Comparison of ENCODE assay signal across 25 cellular contexts in genomic region chr2:226761195-226761583, GRCh38. TPM values are rescaled to one million over a fixed set of nuclear protein-coding genes. Genes with fewer than 3 reads are reported as not detected.
DNase-seq lines count a peak whose midpoint lies in the region; ATAC-seq, FAIRE-seq and TF ChIP-seq lines count a peak whose summit lies in the region.
"Had no signal": no experiment of that assay in that cellular context is flagged by ENCODE, and none has a peak within 500 bp of the region (broad histone marks: within the 10 kb centered on the region; RNA-seq: fewer than 3 reads in every experiment).

No MANE protein-coding gene starts in this region.

- 60% methylated on average over 2 of the region's 2 CpGs for WGBS in HepG2 (ENCODE audit: low lambda C conversion rate)

- no peaks in the 10 kb centered on the region for H3K27me3 Mint-ChIP-seq in MCF 10A (ENCODE audit: insufficient read depth, unreplicated experiment)
- H3K27me3 Mint-ChIP-seq in activated T-helper 17 cell treated with anti-CD3 and anti-CD28 coated beads, Interleukin-2, amount 50 U/mL, for 72 hours = no peaks in the 10 kb centered on the region
- H3K27me3 Mint-ChIP-seq: activated naive CD4-positive, alpha-beta T cell treated with anti-CD3 and anti-CD28 coated beads, Interleukin-2, amount 50 U/mL, for 24 hours had no signal

- POLR2A ChIA-PET in MCF 10A (lab: Yijun Ruan, JAX) (interaction anchor here (0.6 to 3.5 kb wide), 7 partner anchors 10 to 242 kb away, joined by 3 to 9 read pairs (median 3); no protein-coding TSS in a partner anchor), HepG2 (lab: Yijun Ruan, JAX) (interaction anchor here (0.8 to 2.5 kb wide), 11 partner anchors 9 to 177 kb away, joined by 3 to 18 read pairs (median 5); partner anchors contain the start of gene IRS1)

- BruUV-seq in MCF 10A (replicated peaks; lab: Mats Ljungman, UMichigan) (no TSS peak), HepG2 (replicated peaks; lab: Mats Ljungman, UMichigan) (no TSS peak)

- peak overlapping the region; percentile 56 for H3K4me2 ChIP-seq in HepG2 (ENCODE audit: low read depth, low read length)
- H3K4me2 ChIP-seq: PC-9 had no signal

- H3K27me3 ChIP-seq in breast epithelium = no peaks in the 10 kb centered on the region
- H3K27me3 ChIP-seq in ascending aorta = no peaks in the 10 kb centered on the region
- no peaks in the 10 kb centered on the region for H3K27me3 ChIP-seq in HepG2 (ENCODE audit: control insufficient read depth in 1 of 2, insufficient read depth in 2 of 2, low read length in 2 of 2)
- H3K27me3 ChIP-seq in subcutaneous abdominal adipose tissue (ENCODE audit: control insufficient read depth in 5 of 5, insufficient read depth in 4 of 5, low read length in 5 of 5) = no peaks in the 10 kb centered on the region
- H3K27me3 ChIP-seq: BE2C, pancreas, transverse colon had no signal

- peaks cover 13% of the 10 kb centered on the region for H3K79me2 ChIP-seq in HepG2 (ENCODE audit: insufficient read depth, low read length)

- H3K9me3 ChIP-seq in breast epithelium (no peaks in the 10 kb centered on the region), ascending aorta (no peaks in the 10 kb centered on the region), HepG2 (ENCODE audit: low read length) (no peaks in the 10 kb centered on the region), subcutaneous abdominal adipose tissue (ENCODE audit: control insufficient read depth in 5 of 5, low read length in 5 of 5) (peaks cover 0 to 2% (median 0%) of the 10 kb centered on the region in 5 donors)
- H3K9me3 ChIP-seq: BE2C, pancreas, transverse colon had no signal

- H3K9me3 Mint-ChIP-seq in MCF 10A (ENCODE audit: unreplicated experiment) = no peaks in the 10 kb centered on the region
- peaks cover 4% of the 10 kb centered on the region for H3K9me3 Mint-ChIP-seq in activated T-helper 17 cell treated with anti-CD3 and anti-CD28 coated beads, Interleukin-2, amount 50 U/mL, for 72 hours

- no peak overlapping the region for H2AFZ ChIP-seq in HepG2 (ENCODE audit: low read length)
- H2AFZ ChIP-seq: PC-9 had no signal

- CTCF ChIA-PET in MCF 10A (lab: Yijun Ruan, JAX) = interaction anchor here (0.8 to 1.5 kb wide), 2 partner anchors 28 to 43 kb away, joined by 3 to 7 read pairs; no protein-coding TSS in a partner anchor
- CTCF ChIA-PET in HepG2 (lab: Yijun Ruan, JAX; ENCODE audit: low intra/inter-chr PET ratio, low total read pairs) = no interaction called here

- H3K9ac ChIP-seq in HepG2 (ENCODE audit: insufficient read depth, low read depth, low read length) = no peak overlapping the region
- no peak overlapping the region for H3K9ac ChIP-seq in subcutaneous abdominal adipose tissue (ENCODE audit: low read length in 5 of 5)

- no peak overlapping the region for H3K27ac Mint-ChIP-seq in MCF 10A (ENCODE audit: low read depth, unreplicated experiment)
- no peak overlapping the region for H3K27ac Mint-ChIP-seq in activated T-helper 17 cell treated with anti-CD3 and anti-CD28 coated beads, Interleukin-2, amount 50 U/mL, for 72 hours
- H3K27ac Mint-ChIP-seq: activated naive CD4-positive, alpha-beta T cell treated with anti-CD3 and anti-CD28 coated beads, Interleukin-2, amount 50 U/mL, for 24 hours; activated T-cell treated with anti-CD3 and anti-CD28 coated beads, Interleukin-2, amount 50 U/mL, for 72 hours; natural killer cell treated with Interleukin-12 subunit alpha and Interleukin-12 subunit beta and Interleukin-15 and Interleukin-18, amount 100 ng/mL, for 72 hours; T-helper 1 cell treated with Interleukin-12 subunit alpha and Interleukin-12 subunit beta and Interleukin-4 antibody, amounts not matched to agents 30 μg/mL and 1 μg/mL, for 36 hours had no signal

- TF ChIP-seq RAD21 in HepG2 (CRISPR knock-in tag; IDR thresholded peaks at IDR 0.05) = no peak

- H3K4me1 Mint-ChIP-seq in MCF 10A (ENCODE audit: insufficient read depth, unreplicated experiment) = peaks cover 5% of the 10 kb centered on the region
- no peaks in the 10 kb centered on the region for H3K4me1 Mint-ChIP-seq in activated T-helper 17 cell treated with anti-CD3 and anti-CD28 coated beads, Interleukin-2, amount 50 U/mL, for 72 hours

- no peaks in the 10 kb centered on the region for H4K20me1 ChIP-seq in HepG2 (ENCODE audit: insufficient read depth, low read length)

- in situ Hi-C loops in HepG2 (cut with HindIII; ENCODE audit: extremely low pct_ligation_motif_present, low pct_unique_long_range_greater_than_20kb) = no loop called here

- ATAC-seq in HepG2 = peak; percentile 51
- no peak for ATAC-seq in activated T-helper 17 cell treated with anti-CD3 and anti-CD28 coated beads, Interleukin-2, amount 50 U/mL, for 72 hours (replicated peaks)
- ATAC-seq: activated T-cell treated with anti-CD3 and anti-CD28 coated beads, Interleukin-2, amount 50 U/mL, for 72 hours; natural killer cell treated with Interleukin-12 subunit alpha and Interleukin-12 subunit beta and Interleukin-15 and Interleukin-18, amount 100 ng/mL, for 72 hours had no signal

- TF ChIP-seq POLR2A in breast epithelium (IDR thresholded peaks at IDR 0.05) (no peak), HepG2 (IDR thresholded peaks at IDR 0.05; ENCODE audit: insufficient read depth in 1 of 2, low read depth in 2 of 2, low read length in 2 of 2) (no peak)

- no peak for TF ChIP-seq CTCF in breast epithelium (IDR thresholded peaks at IDR 0.05)
- TF ChIP-seq CTCF in MCF 10A (IDR thresholded peaks at IDR 0.05; ENCODE audit: unreplicated experiment) = no peak
- TF ChIP-seq CTCF in ascending aorta (IDR thresholded peaks at IDR 0.05) = no peak
- TF ChIP-seq CTCF in HepG2 (CRISPR knock-in tag; IDR thresholded peaks at IDR 0.05) = peak; percentile 2; the same call in 1 of the 2 replicates

- H3K36me3 Mint-ChIP-seq in MCF 10A (ENCODE audit: insufficient read depth, unreplicated experiment) = peaks cover 7% of the 10 kb centered on the region
- H3K36me3 Mint-ChIP-seq in activated T-helper 17 cell treated with anti-CD3 and anti-CD28 coated beads, Interleukin-2, amount 50 U/mL, for 72 hours (ENCODE audit: low read depth) = no peaks in the 10 kb centered on the region
- H3K36me3 Mint-ChIP-seq: natural killer cell treated with Interleukin-12 subunit alpha and Interleukin-12 subunit beta and Interleukin-15 and Interleukin-18, amount 100 ng/mL, for 72 hours had no signal

- H3K4me1 ChIP-seq in breast epithelium = no peaks in the 10 kb centered on the region
- H3K4me1 ChIP-seq in ascending aorta = peaks cover 7 to 37% of the 10 kb centered on the region in 2 donors
- H3K4me1 ChIP-seq in HepG2 (ENCODE audit: insufficient read depth, low read length) = peaks cover 39% of the 10 kb centered on the region
- H3K4me1 ChIP-seq in subcutaneous abdominal adipose tissue (ENCODE audit: control insufficient read depth in 5 of 5, insufficient read depth in 5 of 5, low read length in 5 of 5) = peaks cover 3 to 48% (median 28%) of the 10 kb centered on the region in 5 donors
- H3K4me1 ChIP-seq: BE2C had no signal

- H3K27ac ChIP-seq in breast epithelium (peak overlapping the region; percentile 18 to 41), ascending aorta (peak overlapping the region; percentile 31 to 52), HepG2 (ENCODE audit: extremely low read length, insufficient read depth, low read length) (peak overlapping the region; percentile 52), subcutaneous abdominal adipose tissue (ENCODE audit: low read depth, low read length) (peak overlapping the region; percentile 66)
- H3K27ac ChIP-seq: 22Rv1, pancreas, PC-9, skin epidermis had no signal

- DNase-seq in breast epithelium (ENCODE audit: low spot score in 2 of 2) (no peak), MCF 10A (ENCODE audit: unreplicated experiment) (no peak), ascending aorta (ENCODE audit: low spot score in 2 of 2) (no peak), HepG2 (ENCODE audit: low spot score) (no peak), NCI-H128 (lab: John Stamatoyannopoulos, UW; ENCODE audit: unreplicated experiment) (no peak), HCEC 1CT (no peak)
- DNase-seq: activated CD4-positive, alpha-beta T cell treated with anti-CD3 and anti-CD28 coated beads for 4 hours; activated T-cell treated with anti-CD3 and anti-CD28 coated beads, Interleukin-2, amount 50 U/mL, for 72 hours; aorta; BE2C; left colon; midbrain; NCI-H1092 treated with DMSO at 0.1 percent for 48 hours; NCI-H2081 treated with DMSO at 0.1 percent for 48 hours; pancreas; stimulated activated naive CD4-positive, alpha-beta T cell; transverse colon had no signal

- no peak for TF ChIP-seq EP300 in HepG2 (IDR thresholded peaks at IDR 0.05; ENCODE audit: low read depth in 2 of 2, low read length in 2 of 2)
- no peak for TF ChIP-seq EP300 in HepG2 (CRISPR knock-in tag; IDR thresholded peaks at IDR 0.05; ENCODE audit: borderline replicate concordance)

- intact Hi-C loops in breast epithelium (cut with DNase I; ENCODE audit: low total_unique reads) = no loop called here
- intact Hi-C loops in MCF 10A (cut with micrococcal nuclease) = no loop called here
- intact Hi-C loops in ascending aorta (cut with DNase I) = no loop called here
- intact Hi-C loops in HepG2 (cut with micrococcal nuclease; ENCODE audit: unreplicated experiment) = loop anchor here (2.0 kb wide), 1 partner anchor 40 kb away; no protein-coding TSS in a partner anchor

- H3K36me3 ChIP-seq in breast epithelium (no peaks in the 10 kb centered on the region), ascending aorta (no peaks in the 10 kb centered on the region), HepG2 (replicated peaks in 1 of 2; ENCODE audit: control insufficient read depth in 1 of 2, insufficient read depth in 2 of 2, low read length in 2 of 2) (peaks cover 2 to 8% of the 10 kb centered on the region in 2 experiments; a peak in 4 of 5 replicates), subcutaneous abdominal adipose tissue (ENCODE audit: control insufficient read depth in 5 of 5, insufficient read depth in 5 of 5, low read length in 5 of 5) (no peaks in the 10 kb centered on the region)
- H3K36me3 ChIP-seq: BE2C, pancreas, transverse colon had no signal

- FAIRE-seq in HepG2 (lab: Jason Lieb, UNC) = no peak
- FAIRE-seq: pancreas had no signal

- H3K4me3 Mint-ChIP-seq in MCF 10A (ENCODE audit: unreplicated experiment) = no peak overlapping the region
- H3K4me3 Mint-ChIP-seq in activated T-helper 17 cell treated with anti-CD3 and anti-CD28 coated beads, Interleukin-2, amount 50 U/mL, for 72 hours = no peak overlapping the region
- H3K4me3 Mint-ChIP-seq: activated naive CD4-positive, alpha-beta T cell treated with anti-CD3 and anti-CD28 coated beads, Interleukin-2, amount 50 U/mL, for 24 hours; activated T-cell treated with anti-CD3 and anti-CD28 coated beads, Interleukin-2, amount 50 U/mL, for 72 hours; natural killer cell treated with Interleukin-12 subunit alpha and Interleukin-12 subunit beta and Interleukin-15 and Interleukin-18, amount 100 ng/mL, for 72 hours; T-helper 1 cell treated with Interleukin-12 subunit alpha and Interleukin-12 subunit beta and Interleukin-4 antibody, amounts not matched to agents 30 μg/mL and 1 μg/mL, for 36 hours had no signal

- H3K4me3 ChIP-seq in breast epithelium (no peak overlapping the region), ascending aorta (no peak overlapping the region), HepG2 (replicated peaks in 1 of 3; ENCODE audit: insufficient read depth in 1 of 3, low read depth in 2 of 3, low read length in 3 of 3) (no peak overlapping the region), subcutaneous abdominal adipose tissue (ENCODE audit: low read depth in 1 of 5, low read length in 5 of 5) (no peak overlapping the region)
- H3K4me3 ChIP-seq: pancreas, PC-9, skin epidermis, transverse colon had no signal

RNA-seq across cellular contexts. Expression of gene IRS1, which starts 38.4 kb away (rescaled TPM):
- total RNA-seq in breast epithelium (10 to 100 TPM; 18.4 to 48.3 (median 22.3) TPM), MCF 10A (2022) (6.1 and 10.5 TPM in 2 replicates), ascending aorta (18.6 TPM), HepG2 (2016; rRNA removed; fragmentation: Illumina TruSeq; extraction: Trizol) (7.9 and 8.7 TPM in 2 replicates)
- 0.51 and 0.53 TPM in 2 replicates for total RNA-seq in HepG2 (2016; cell fraction: cytosol; rRNA removed; fragmentation: Illumina TruSeq; extraction: Trizol; ENCODE audit: low read depth)
- 7.1 and 8.1 TPM in 2 replicates for total RNA-seq in HepG2 (2016; cell fraction: insoluble cytoplasmic fraction; rRNA removed; fragmentation: Illumina TruSeq; extraction: Trizol)
- 2.7 and 3.0 TPM in 2 replicates for total RNA-seq in HepG2 (2016; cell fraction: membrane; rRNA removed; fragmentation: Illumina TruSeq; extraction: Trizol)
- total RNA-seq in HepG2 (2016; cell fraction: nucleus; rRNA removed; fragmentation: Illumina TruSeq; extraction: Trizol) = 10.7 and 14.1 TPM in 2 replicates
- polyA plus RNA-seq in HepG2 (2011; rRNA removed) = 9.0 and 12.8 TPM in 2 replicates
- polyA plus RNA-seq in HepG2 (2011; cell fraction: cytosol; rRNA removed) = 7.1 and 7.9 TPM in 2 replicates
- polyA plus RNA-seq in HepG2 (2011; cell fraction: nucleus; rRNA removed) = 15.3 and 15.6 TPM in 2 replicates
- polyA plus RNA-seq in HepG2 (2012) = 14.3 and 15.3 TPM in 2 replicates
- polyA plus RNA-seq in HepG2 (2016; cell fraction: cytosol; fragmentation: Illumina TruSeq; extraction: Trizol; ENCODE audit: low read depth) = 0.25 and 0.50 TPM in 2 replicates
- 6.8 and 8.7 TPM in 2 replicates for polyA plus RNA-seq in HepG2 (2016; cell fraction: insoluble cytoplasmic fraction; fragmentation: Illumina TruSeq; extraction: Trizol; ENCODE audit: low read depth)
- polyA plus RNA-seq in HepG2 (2016; cell fraction: membrane; fragmentation: Illumina TruSeq; extraction: Trizol; ENCODE audit: low read depth) = 1.1 and 1.4 TPM in 2 replicates
- 11.6 and 13.6 TPM in 2 replicates for polyA plus RNA-seq in HepG2 (2016; cell fraction: nucleus; fragmentation: Illumina TruSeq; extraction: Trizol; ENCODE audit: insufficient read depth, low read depth)
- polyA minus RNA-seq in HepG2 (2011; rRNA and poly(A)+ RNA removed; ENCODE audit: low replicate concordance) = 0.68 and 28.1 TPM in 2 replicates
- polyA minus RNA-seq in HepG2 (2011; cell fraction: cytosol; rRNA and poly(A)+ RNA removed) = 11.2 and 13.5 TPM in 2 replicates
- 26.8 and 36.8 TPM in 2 replicates for polyA minus RNA-seq in HepG2 (2011; cell fraction: nucleus; rRNA and poly(A)+ RNA removed)
- total RNA-seq in activated T-helper 17 cell treated with anti-CD3 and anti-CD28 coated beads, Interleukin-2, amount 50 U/mL, for 72 hours = 1 to 10 TPM in 1 of 2 donors, under 1 TPM in 1; 0.77 to 2.1 TPM
